23 cellular contexts compared by ENCODE assay signal in the genomic region with DNA sequence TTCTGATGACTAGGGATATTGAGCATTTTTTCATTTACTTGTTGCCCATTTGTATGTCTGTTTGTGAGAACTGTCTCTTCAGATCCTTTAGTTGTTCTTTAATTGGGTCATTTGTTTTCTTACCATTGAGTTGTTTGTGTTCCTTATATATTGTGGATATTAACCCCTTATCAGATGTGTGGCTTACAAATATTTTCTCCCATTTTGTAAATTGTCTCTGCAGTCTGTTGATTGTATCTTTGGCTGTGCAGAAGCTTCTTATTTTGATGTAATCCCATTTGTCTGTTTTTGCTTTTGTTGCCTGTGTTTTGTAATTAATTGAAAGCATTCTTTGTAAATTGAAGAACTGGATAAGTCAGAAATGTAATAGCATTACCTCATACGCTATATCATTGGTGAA.
DNase-seq lines count a peak whose midpoint lies in the region; ATAC-seq and TF ChIP-seq lines count a peak whose summit lies in the region.
"Had no signal": no experiment of that assay in that cellular context is flagged by ENCODE, and none has a peak within 500 bp of the region (broad histone marks: within the 10 kb centered on the region; RNA-seq: fewer than 3 reads in every experiment).

No MANE protein-coding gene starts in this region.

- H3K36me3 Mint-ChIP-seq in activated T-helper 1 cell treated with anti-CD3 and anti-CD28 coated beads, Interleukin-12 subunit alpha, Interleukin-12 subunit beta, Interleukin-2, Interleukin-4 antibody, amounts not matched to agents 30 ng/mL and 10 ng/mL and 1 ng/mL, durations not matched to agents 14 hours and 24 hours and 36 hours (ENCODE audit: low read depth) = no peaks in the 10 kb centered on the region
- H3K36me3 Mint-ChIP-seq: CD4-positive, alpha-beta memory T cell had no signal

- no peaks in the 10 kb centered on the region for H3K9me3 ChIP-seq in mesodermal cell (ENCODE audit: control insufficient read depth, low read length)

- no peak overlapping the region for H3K4me3 Mint-ChIP-seq in activated T-helper 1 cell treated with anti-CD3 and anti-CD28 coated beads, Interleukin-12 subunit alpha, Interleukin-12 subunit beta, Interleukin-2, Interleukin-4 antibody, amounts not matched to agents 30 ng/mL and 10 ng/mL and 1 ng/mL, durations not matched to agents 14 hours and 24 hours and 36 hours
- H3K4me3 Mint-ChIP-seq: CD4-positive, alpha-beta memory T cell had no signal

- peaks cover 26% of the 10 kb centered on the region for H3K4me1 ChIP-seq in mesodermal cell (ENCODE audit: control insufficient read depth, insufficient read depth, low read length, poor library complexity, severe bottlenecking)

- DNase-seq in SK-N-DZ (ENCODE audit: low spot score) = peak; percentile 4
- DNase-seq in activated T-helper 1 cell treated with anti-CD3 and anti-CD28 coated beads, Interleukin-12 subunit alpha, Interleukin-12 subunit beta, Interleukin-2, Interleukin-4 antibody, amounts not matched to agents 30 ng/mL and 10 ng/mL and 1 ng/mL, durations not matched to agents 14 hours and 24 hours and 36 hours (ENCODE audit: low spot score) = no peak
- DNase-seq: C1 segment of cervical spinal cord; CD4-positive, alpha-beta memory T cell; COR-L47; GOT3; HCEC 1CT; IMR-90; KG1; MM.1S; NCI-H2029; NCI-H446; NCI-H526; NCI-H82; NK-92 treated with Interleukin-12 subunit alpha and Interleukin-12 subunit beta, amount 100 ng/mL, for 24 hours; PC-3; Right ventricle myocardium superior had no signal

- no peaks in the 10 kb centered on the region for H3K36me3 ChIP-seq in mesodermal cell (ENCODE audit: control insufficient read depth, insufficient read depth, low read length)

- no peaks in the 10 kb centered on the region for H3K4me1 Mint-ChIP-seq in activated T-helper 1 cell treated with anti-CD3 and anti-CD28 coated beads, Interleukin-12 subunit alpha, Interleukin-12 subunit beta, Interleukin-2, Interleukin-4 antibody, amounts not matched to agents 30 ng/mL and 10 ng/mL and 1 ng/mL, durations not matched to agents 14 hours and 24 hours and 36 hours (ENCODE audit: low read depth)
- H3K4me1 Mint-ChIP-seq: CD4-positive, alpha-beta memory T cell had no signal

- WGBS in mesodermal cell (ENCODE audit: insufficient coverage in 2 of 2), 2 experiments = no CpG with 5 or more reads among the region's 1 CpG

- ATAC-seq in SK-N-SH treated with all-trans-retinoic acid at 6 μM for 48 hours = no peak
- no peak for ATAC-seq in GM21381 (IDR thresholded peaks at IDR 0.05; ENCODE audit: unreplicated experiment)
- ATAC-seq: A549, PC-3 had no signal

- no peaks in the 10 kb centered on the region for H3K27me3 Mint-ChIP-seq in activated T-helper 1 cell treated with anti-CD3 and anti-CD28 coated beads, Interleukin-12 subunit alpha, Interleukin-12 subunit beta, Interleukin-2, Interleukin-4 antibody, amounts not matched to agents 30 ng/mL and 10 ng/mL and 1 ng/mL, durations not matched to agents 14 hours and 24 hours and 36 hours (ENCODE audit: insufficient read depth)
- H3K27me3 Mint-ChIP-seq: CD4-positive, alpha-beta memory T cell had no signal

- H3K27ac ChIP-seq in cingulate gyrus (ENCODE audit: low read depth, low read length) (peak overlapping the region; percentile 92), mesodermal cell (ENCODE audit: low read depth, low read length, severe bottlenecking) (peak overlapping the region; percentile 95), temporal lobe (ENCODE audit: low read depth, low read length) (peak overlapping the region; percentile 93)

- intact Hi-C loops in activated T-helper 1 cell treated with anti-CD3 and anti-CD28 coated beads, Interleukin-12 subunit alpha, Interleukin-12 subunit beta, Interleukin-2, Interleukin-4 antibody, amounts not matched to agents 30 ng/mL and 10 ng/mL and 1 ng/mL, durations not matched to agents 14 hours and 24 hours and 36 hours (cut with micrococcal nuclease) = no loop called here

- peaks cover 19% of the 10 kb centered on the region for H3K9me3 Mint-ChIP-seq in activated T-helper 1 cell treated with anti-CD3 and anti-CD28 coated beads, Interleukin-12 subunit alpha, Interleukin-12 subunit beta, Interleukin-2, Interleukin-4 antibody, amounts not matched to agents 30 ng/mL and 10 ng/mL and 1 ng/mL, durations not matched to agents 14 hours and 24 hours and 36 hours

- H3K27ac Mint-ChIP-seq in activated T-helper 1 cell treated with anti-CD3 and anti-CD28 coated beads, Interleukin-12 subunit alpha, Interleukin-12 subunit beta, Interleukin-2, Interleukin-4 antibody, amounts not matched to agents 30 ng/mL and 10 ng/mL and 1 ng/mL, durations not matched to agents 14 hours and 24 hours and 36 hours = no peak overlapping the region
- H3K27ac Mint-ChIP-seq: CD4-positive, alpha-beta memory T cell had no signal

- H3K4me3 ChIP-seq in mesodermal cell (ENCODE audit: extremely low read depth, insufficient read depth, low read length, poor library complexity, severe bottlenecking) = no peak overlapping the region
- H3K4me3 ChIP-seq: A549 had no signal

TF ChIP-seq in SK-N-SH treated with all-trans-retinoic acid at 6 μM for 48 hours, 23 proteins besides CTCF, POLR2A, EP300 and RAD21:
- TF ChIP-seq POU6F1 (CRISPR knock-in tag; IDR thresholded peaks at IDR 0.05; ENCODE audit: borderline replicate concordance, low read depth) = no peak
- TF ChIP-seq ZC3H10 (CRISPR knock-in tag; IDR thresholded peaks at IDR 0.05) = no peak
- TF ChIP-seq, protein P1, sequence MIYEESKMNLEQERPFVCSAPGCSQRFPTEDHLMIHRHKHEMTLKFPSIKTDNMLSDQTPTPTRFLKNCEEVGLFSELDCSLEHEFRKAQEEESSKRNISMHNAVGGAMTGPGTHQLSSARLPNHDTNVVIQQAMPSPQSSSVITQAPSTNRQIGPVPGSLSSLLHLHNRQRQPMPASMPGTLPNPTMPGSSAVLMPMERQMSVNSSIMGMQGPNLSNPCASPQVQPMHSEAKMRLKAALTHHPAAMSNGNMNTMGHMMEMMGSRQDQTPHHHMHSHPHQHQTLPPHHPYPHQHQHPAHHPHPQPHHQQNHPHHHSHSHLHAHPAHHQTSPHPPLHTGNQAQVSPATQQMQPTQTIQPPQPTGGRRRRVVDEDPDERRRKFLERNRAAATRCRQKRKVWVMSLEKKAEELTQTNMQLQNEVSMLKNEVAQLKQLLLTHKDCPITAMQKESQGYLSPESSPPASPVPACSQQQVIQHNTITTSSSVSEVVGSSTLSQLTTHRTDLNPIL (CRISPR knock-in tag; IDR thresholded peaks at IDR 0.05; ENCODE audit: low read depth) = no peak
- TF ChIP-seq, protein P2, sequence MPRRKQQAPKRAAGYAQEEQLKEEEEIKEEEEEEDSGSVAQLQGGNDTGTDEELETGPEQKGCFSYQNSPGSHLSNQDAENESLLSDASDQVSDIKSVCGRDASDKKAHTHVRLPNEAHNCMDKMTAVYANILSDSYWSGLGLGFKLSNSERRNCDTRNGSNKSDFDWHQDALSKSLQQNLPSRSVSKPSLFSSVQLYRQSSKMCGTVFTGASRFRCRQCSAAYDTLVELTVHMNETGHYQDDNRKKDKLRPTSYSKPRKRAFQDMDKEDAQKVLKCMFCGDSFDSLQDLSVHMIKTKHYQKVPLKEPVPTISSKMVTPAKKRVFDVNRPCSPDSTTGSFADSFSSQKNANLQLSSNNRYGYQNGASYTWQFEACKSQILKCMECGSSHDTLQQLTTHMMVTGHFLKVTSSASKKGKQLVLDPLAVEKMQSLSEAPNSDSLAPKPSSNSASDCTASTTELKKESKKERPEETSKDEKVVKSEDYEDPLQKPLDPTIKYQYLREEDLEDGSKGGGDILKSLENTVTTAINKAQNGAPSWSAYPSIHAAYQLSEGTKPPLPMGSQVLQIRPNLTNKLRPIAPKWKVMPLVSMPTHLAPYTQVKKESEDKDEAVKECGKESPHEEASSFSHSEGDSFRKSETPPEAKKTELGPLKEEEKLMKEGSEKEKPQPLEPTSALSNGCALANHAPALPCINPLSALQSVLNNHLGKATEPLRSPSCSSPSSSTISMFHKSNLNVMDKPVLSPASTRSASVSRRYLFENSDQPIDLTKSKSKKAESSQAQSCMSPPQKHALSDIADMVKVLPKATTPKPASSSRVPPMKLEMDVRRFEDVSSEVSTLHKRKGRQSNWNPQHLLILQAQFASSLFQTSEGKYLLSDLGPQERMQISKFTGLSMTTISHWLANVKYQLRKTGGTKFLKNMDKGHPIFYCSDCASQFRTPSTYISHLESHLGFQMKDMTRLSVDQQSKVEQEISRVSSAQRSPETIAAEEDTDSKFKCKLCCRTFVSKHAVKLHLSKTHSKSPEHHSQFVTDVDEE (CRISPR knock-in tag; IDR thresholded peaks at IDR 0.05) = no peak
- TF ChIP-seq ESRRG (CRISPR knock-in tag; IDR thresholded peaks at IDR 0.05) = no peak
- TF ChIP-seq SNAI2 (CRISPR knock-in tag; IDR thresholded peaks at IDR 0.05) = no peak
- no peak for TF ChIP-seq BACH2 (CRISPR knock-in tag; IDR thresholded peaks at IDR 0.05; ENCODE audit: borderline replicate concordance)
- TF ChIP-seq PPARA (CRISPR knock-in tag; IDR thresholded peaks at IDR 0.05; ENCODE audit: borderline replicate concordance) = no peak
